ENCODE assay signal across 8 cellular contexts in the genomic region with DNA sequence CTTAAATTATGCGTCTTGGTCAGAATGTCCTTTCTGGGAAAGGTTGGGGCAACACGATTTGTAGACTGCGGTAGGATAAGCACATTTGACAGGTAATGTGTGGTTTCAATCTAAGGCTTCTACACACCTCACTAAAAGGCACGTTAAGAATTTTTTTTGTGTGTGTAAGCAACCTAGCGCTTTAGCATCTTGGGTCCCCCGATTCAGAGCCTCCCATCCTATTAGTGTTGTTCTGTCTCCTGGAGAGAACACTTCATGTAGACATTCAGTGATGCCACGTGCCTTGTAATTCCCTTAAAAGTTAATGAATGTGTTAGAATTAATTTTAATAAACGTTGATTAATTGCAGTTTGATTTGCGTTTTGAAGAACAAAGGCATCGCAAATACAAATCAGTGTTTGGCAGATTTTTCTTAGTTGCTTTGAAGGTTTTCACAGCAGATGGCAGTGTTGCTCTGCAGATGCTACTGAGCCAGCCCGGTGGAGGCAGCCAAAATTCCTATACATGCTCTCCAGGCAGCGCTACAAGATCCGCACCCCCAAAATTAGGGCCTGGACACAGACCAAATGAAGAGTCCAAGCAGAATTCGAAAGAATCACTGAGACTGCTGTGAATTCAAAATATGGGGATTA.
DNase-seq lines count a peak whose midpoint lies in the region; ATAC-seq and TF ChIP-seq lines count a peak whose summit lies in the region.

No MANE protein-coding gene starts in this region.

- H3K36me3 Mint-ChIP-seq in chondrocyte (ENCODE audit: low read depth) = no peaks in the 10 kb centered on the region

- no peaks in the 10 kb centered on the region for H3K27me3 ChIP-seq in lower lobe of right lung (ENCODE audit: low read depth)

- H3K27me3 Mint-ChIP-seq in chondrocyte (ENCODE audit: low read depth) = peaks cover 19% of the 10 kb centered on the region

- no peak overlapping the region for H3K4me3 ChIP-seq in HEK293 (ENCODE audit: low read depth, low read length)
- H3K4me3 ChIP-seq in lower lobe of right lung = no peak overlapping the region

- peak; percentile 60 to 61 for ATAC-seq in lower lobe of right lung
- ATAC-seq in GM21423 (IDR thresholded peaks at IDR 0.05; ENCODE audit: unreplicated experiment) = no peak
- no peak for ATAC-seq in GM21515 (IDR thresholded peaks at IDR 0.05; ENCODE audit: unreplicated experiment)
- no peak for ATAC-seq in GM19023 (IDR thresholded peaks at IDR 0.05; ENCODE audit: unreplicated experiment)

- peak; percentile 65; the same call in 1 of the 2 replicates for TF ChIP-seq CTCF in HEK293 (tag by site-specific recombination; IDR thresholded peaks at IDR 0.05)
- peak; percentile 83 for TF ChIP-seq CTCF in chondrocyte (IDR thresholded peaks at IDR 0.05)
- TF ChIP-seq CTCF in lower lobe of right lung (IDR thresholded peaks at IDR 0.05) = peak; percentile 40

- POLR2A ChIA-PET in HEK293 (lab: Yijun Ruan, JAX) = no interaction called here

- DNase-seq in EH (ENCODE audit: low read depth) (peak; percentile 34), NCI-H774 (lab: John Stamatoyannopoulos, UW) (peak; percentile 57), chondrocyte (ENCODE audit: low spot score) (no peak), lower lobe of right lung (no peak)

- H3K36me3 ChIP-seq in HEK293 (ENCODE audit: control insufficient read depth in 2 of 2, insufficient read depth in 1 of 2, low read length in 2 of 2) (no peaks in the 10 kb centered on the region), lower lobe of right lung (no peaks in the 10 kb centered on the region)

- peaks cover 11% of the 10 kb centered on the region for H3K4me1 Mint-ChIP-seq in chondrocyte (ENCODE audit: low read depth)

- H3K27ac ChIP-seq in HEK293 (ENCODE audit: extremely low read depth, low read depth, low read length) (no peak overlapping the region), lower lobe of right lung (no peak overlapping the region)

- no peak overlapping the region for H3K27ac Mint-ChIP-seq in chondrocyte (ENCODE audit: unreplicated experiment)

- CTCF ChIA-PET in HEK293 (lab: Yijun Ruan, JAX) = no interaction called here

- H3K4me3 Mint-ChIP-seq in chondrocyte (ENCODE audit: unreplicated experiment) = no peak overlapping the region

- intact Hi-C loops in lower lobe of right lung (cut with DNase I) = no loop called here

- no peaks in the 10 kb centered on the region for H3K9me3 Mint-ChIP-seq in chondrocyte (ENCODE audit: low read depth)

- H3K4me1 ChIP-seq in HEK293 (ENCODE audit: control insufficient read depth, insufficient read depth, low read length) (no peaks in the 10 kb centered on the region), lower lobe of right lung (no peaks in the 10 kb centered on the region)

- no peaks in the 10 kb centered on the region for H3K9me3 ChIP-seq in HEK293 (ENCODE audit: control insufficient read depth, insufficient read depth, low read depth, low read length)
- H3K9me3 ChIP-seq in lower lobe of right lung = no peaks in the 10 kb centered on the region

TF ChIP-seq in HEK293, 187 proteins besides CTCF, POLR2A, EP300 and RAD21:
- TF ChIP-seq ZNF433 (tag by site-specific recombination; IDR thresholded peaks at IDR 0.05; ENCODE audit: low read depth) = no peak
- TF ChIP-seq ZNF248 (tag by site-specific recombination; IDR thresholded peaks at IDR 0.05) = no peak
- TF ChIP-seq OVOL3 (tag by site-specific recombination; IDR thresholded peaks at IDR 0.05) = no peak
- TF ChIP-seq, protein P1, sequence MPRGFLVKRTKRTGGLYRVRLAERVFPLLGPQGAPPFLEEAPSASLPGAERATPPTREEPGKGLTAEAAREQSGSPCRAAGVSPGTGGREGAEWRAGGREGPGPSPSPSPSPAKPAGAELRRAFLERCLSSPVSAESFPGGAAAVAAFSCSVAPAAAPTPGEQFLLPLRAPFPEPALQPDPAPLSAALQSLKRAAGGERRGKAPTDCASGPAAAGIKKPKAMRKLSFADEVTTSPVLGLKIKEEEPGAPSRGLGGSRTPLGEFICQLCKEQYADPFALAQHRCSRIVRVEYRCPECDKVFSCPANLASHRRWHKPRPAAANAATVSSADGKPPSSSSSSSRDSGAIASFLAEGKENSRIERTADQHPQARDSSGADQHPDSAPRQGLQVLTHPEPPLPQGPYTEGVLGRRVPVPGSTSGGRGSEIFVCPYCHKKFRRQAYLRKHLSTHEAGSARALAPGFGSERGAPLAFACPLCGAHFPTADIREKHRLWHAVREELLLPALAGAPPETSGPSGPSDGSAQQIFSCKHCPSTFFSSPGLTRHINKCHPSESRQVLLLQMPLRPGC (tag by site-specific recombination; IDR thresholded peaks at IDR 0.05) = peak; percentile 93
- no peak for TF ChIP-seq ZNF146 (tag by site-specific recombination; IDR thresholded peaks at IDR 0.05)
- TF ChIP-seq ZNF548 (tag by site-specific recombination; IDR thresholded peaks at IDR 0.05) = no peak
- TF ChIP-seq KLF1 (tag by site-specific recombination; IDR thresholded peaks at IDR 0.05) = no peak
- no peak for TF ChIP-seq ZNF571 (tag by site-specific recombination; IDR thresholded peaks at IDR 0.05)
- TF ChIP-seq REPIN1 (tag by site-specific recombination; IDR thresholded peaks at IDR 0.05; ENCODE audit: low read depth) = no peak
- no peak for TF ChIP-seq ZNF324 (tag by site-specific recombination; IDR thresholded peaks at IDR 0.05)
- TF ChIP-seq, protein P2, sequence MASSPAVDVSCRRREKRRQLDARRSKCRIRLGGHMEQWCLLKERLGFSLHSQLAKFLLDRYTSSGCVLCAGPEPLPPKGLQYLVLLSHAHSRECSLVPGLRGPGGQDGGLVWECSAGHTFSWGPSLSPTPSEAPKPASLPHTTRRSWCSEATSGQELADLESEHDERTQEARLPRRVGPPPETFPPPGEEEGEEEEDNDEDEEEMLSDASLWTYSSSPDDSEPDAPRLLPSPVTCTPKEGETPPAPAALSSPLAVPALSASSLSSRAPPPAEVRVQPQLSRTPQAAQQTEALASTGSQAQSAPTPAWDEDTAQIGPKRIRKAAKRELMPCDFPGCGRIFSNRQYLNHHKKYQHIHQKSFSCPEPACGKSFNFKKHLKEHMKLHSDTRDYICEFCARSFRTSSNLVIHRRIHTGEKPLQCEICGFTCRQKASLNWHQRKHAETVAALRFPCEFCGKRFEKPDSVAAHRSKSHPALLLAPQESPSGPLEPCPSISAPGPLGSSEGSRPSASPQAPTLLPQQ (tag by site-specific recombination; IDR thresholded peaks at IDR 0.05) = no peak
- TF ChIP-seq ZNF791 (tag by site-specific recombination; IDR thresholded peaks at IDR 0.05) = no peak
- TF ChIP-seq, protein P3, sequence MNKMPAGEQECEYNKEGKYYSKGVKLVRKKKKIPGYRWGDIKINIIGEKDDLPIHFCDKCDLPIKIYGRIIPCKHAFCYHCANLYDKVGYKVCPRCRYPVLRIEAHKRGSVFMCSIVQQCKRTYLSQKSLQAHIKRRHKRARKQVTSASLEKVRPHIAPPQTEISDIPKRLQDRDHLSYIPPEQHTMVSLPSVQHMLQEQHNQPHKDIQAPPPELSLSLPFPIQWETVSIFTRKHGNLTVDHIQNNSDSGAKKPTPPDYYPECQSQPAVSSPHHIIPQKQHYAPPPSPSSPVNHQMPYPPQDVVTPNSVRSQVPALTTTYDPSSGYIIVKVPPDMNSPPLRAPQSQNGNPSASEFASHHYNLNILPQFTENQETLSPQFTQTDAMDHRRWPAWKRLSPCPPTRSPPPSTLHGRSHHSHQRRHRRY (tag by site-specific recombination; IDR thresholded peaks at IDR 0.05) = no peak
- no peak for TF ChIP-seq SP7 (tag by site-specific recombination; IDR thresholded peaks at IDR 0.05)
- peak; percentile 84 for TF ChIP-seq ZNF654 (tag by site-specific recombination; IDR thresholded peaks at IDR 0.05; ENCODE audit: low read depth)
TF ChIP-seq in HEK293: peak in this region for 2.

Comparison
In these comparisons a context has a peak if more than half of its experiments do, and no peak if none do; other contexts are left out.
1. DNase-seq: peak in EH (single experiment) and NCI-H774 (single experiment); none in chondrocyte (single experiment) and lower lobe of right lung (single experiment).
2. ATAC-seq: peak in lower lobe of right lung (2 of 2); none in GM21423 (single experiment), GM21515 (single experiment) and GM19023 (single experiment).
3. Peak in every context shown above with its lines, with median percentiles within 50 percentile points of each other: CTCF ChIP-seq.